8 cellular contexts compared by ENCODE assay signal in genomic region chr20:57392130-57392445, GRCh38. TPM values are rescaled to one million over a fixed set of nuclear protein-coding genes. Genes with fewer than 3 reads are reported as not detected.
A peak's percentile ranks its signal among the peaks of the same experiment; 100 is the strongest.
DNase-seq lines count a peak whose midpoint lies in the region; ATAC-seq, FAIRE-seq and TF ChIP-seq lines count a peak whose summit lies in the region.

No MANE protein-coding gene starts in this region.

- H3K27me3 ChIP-seq in HUES6 (ENCODE audit: control insufficient read depth, insufficient read depth, low read length) (no peaks in the 10 kb centered on the region), bronchial epithelial cell (ENCODE audit: control insufficient read depth, insufficient read depth, low read length) (no peaks in the 10 kb centered on the region), muscle layer of colon (ENCODE audit: control insufficient read depth in 1 of 2, insufficient read depth in 2 of 2, low read length in 2 of 2) (no peaks in the 10 kb centered on the region)

- DNase-seq in AG10803 (ENCODE audit: low read depth) (no peak), bronchial epithelial cell (ENCODE audit: low read depth) (no peak), NCI-H1436 (lab: John Stamatoyannopoulos, UW) (no peak)

- H3K4me1 ChIP-seq in HUES6 (ENCODE audit: control insufficient read depth, insufficient read depth, low read length): peaks cover 51% of the 10 kb centered on the region
- peaks cover 60% of the 10 kb centered on the region for H3K4me1 ChIP-seq in muscle layer of colon (ENCODE audit: insufficient read depth, low read length)

- H3K9me3 ChIP-seq in HUES6 (ENCODE audit: control insufficient read depth, insufficient read depth, low read depth, low read length) (no peaks in the 10 kb centered on the region), muscle layer of colon (ENCODE audit: low read length) (no peaks in the 10 kb centered on the region)

- ATAC-seq in HG02642 (IDR thresholded peaks at IDR 0.05; ENCODE audit: poor library complexity, unreplicated experiment) (no peak), GM19467 (IDR thresholded peaks at IDR 0.05; ENCODE audit: unreplicated experiment) (no peak), GM19463 (IDR thresholded peaks at IDR 0.05; ENCODE audit: unreplicated experiment) (no peak)

- TF ChIP-seq CTCF in AG10803 (conservative IDR thresholded peaks at IDR 0.05; ENCODE audit: low read length): no peak
- no peak for TF ChIP-seq CTCF in bronchial epithelial cell (IDR thresholded peaks at IDR 0.05; ENCODE audit: insufficient read depth, low read length, severe bottlenecking)

- H3K4me3 ChIP-seq in AG10803 (ENCODE audit: low read length): peak overlapping the region; percentile 59
- H3K4me3 ChIP-seq in HUES6 (ENCODE audit: low read depth, low read length): peak overlapping the region; percentile 88
- H3K4me3 ChIP-seq in bronchial epithelial cell (ENCODE audit: low read depth, low read length): peak overlapping the region; percentile 65
- peak overlapping the region; percentile 51 to 85 for H3K4me3 ChIP-seq in muscle layer of colon (ENCODE audit: low read depth in 1 of 2, low read length in 2 of 2)

- H3K27ac ChIP-seq in HUES6 (ENCODE audit: low read depth, low read length) (no peak overlapping the region), muscle layer of colon (ENCODE audit: low read depth, low read length) (peak overlapping the region; percentile 94)

- H3K9ac ChIP-seq in HUES6 (ENCODE audit: low read length) (peak overlapping the region; percentile 69), muscle layer of colon (ENCODE audit: low read length) (peak overlapping the region; percentile 98)

- no peak for FAIRE-seq in bronchial epithelial cell (lab: Jason Lieb, UNC)

- peaks cover 39% of the 10 kb centered on the region for H3K36me3 ChIP-seq in HUES6 (ENCODE audit: control insufficient read depth, insufficient read depth, low read length)
- peaks cover 6% of the 10 kb centered on the region for H3K36me3 ChIP-seq in bronchial epithelial cell (ENCODE audit: control insufficient read depth, insufficient read depth, low read length)
- peaks cover 22% of the 10 kb centered on the region for H3K36me3 ChIP-seq in muscle layer of colon (ENCODE audit: insufficient read depth, low read length)

RNA-seq across cellular contexts. Expression of gene RBM38, which starts 0.9 kb away (rescaled TPM):
- total RNA-seq in bronchial epithelial cell: 6.8 and 7.6 TPM in 2 replicates

RNA-seq across cellular contexts. Expression of gene RAE1, which starts 41.0 kb away (rescaled TPM):
- 21.6 and 25.1 TPM in 2 replicates for total RNA-seq in bronchial epithelial cell
